ENCODE assay signal across 8 cellular contexts in genomic region chr9:111483419-111483861, GRCh38. TPM values are rescaled to one million over a fixed set of nuclear protein-coding genes. Genes with fewer than 3 reads are reported as not detected.
DNase-seq lines count a peak whose midpoint lies in the region; ATAC-seq and TF ChIP-seq lines count a peak whose summit lies in the region.

No MANE protein-coding gene starts in this region.

- no peak overlapping the region for H2AFZ ChIP-seq in SU-DHL-6 (ENCODE audit: low read depth, low read length, severe bottlenecking)

- peaks cover 0 to 4% of the 10 kb centered on the region in 2 donors for H3K4me1 ChIP-seq in breast epithelium
- H3K4me1 ChIP-seq in lower lobe of right lung = peaks cover 39% of the 10 kb centered on the region

- no peak for TF ChIP-seq POLR2A in breast epithelium (IDR thresholded peaks at IDR 0.05)

- H3K9me3 ChIP-seq in SU-DHL-6 (ENCODE audit: insufficient read depth, low read length) = no peaks in the 10 kb centered on the region
- no peaks in the 10 kb centered on the region for H3K9me3 ChIP-seq in breast epithelium
- no peaks in the 10 kb centered on the region for H3K9me3 ChIP-seq in lower lobe of right lung

- H3K36me3 ChIP-seq in SU-DHL-6 (ENCODE audit: low read length) = no peaks in the 10 kb centered on the region
- H3K36me3 ChIP-seq in breast epithelium = no peaks in the 10 kb centered on the region
- no peaks in the 10 kb centered on the region for H3K36me3 ChIP-seq in lower lobe of right lung

- H3K4me3 ChIP-seq in SU-DHL-6 (ENCODE audit: insufficient read depth, low read length, poor library complexity, severe bottlenecking) (peak overlapping the region; percentile 60), breast epithelium (peak overlapping the region; percentile 92 to 93 (median 93)), lower lobe of right lung (peak overlapping the region; percentile 90)

- H3K79me2 ChIP-seq in SU-DHL-6 (ENCODE audit: insufficient read depth, low read length) = peaks cover 35% of the 10 kb centered on the region

- intact Hi-C loops in breast epithelium (cut with DNase I; ENCODE audit: low total_unique reads) = no loop called here
- intact Hi-C loops in lower lobe of right lung (cut with DNase I) = no loop called here

- no peaks in the 10 kb centered on the region for H3K9me2 ChIP-seq in SU-DHL-6 (replicated peaks; ENCODE audit: insufficient read depth, low read length)

- no peak for TF ChIP-seq CTCF in SU-DHL-6 (IDR thresholded peaks at IDR 0.05; ENCODE audit: insufficient read depth, low read length, poor library complexity, severe bottlenecking)
- no peak for TF ChIP-seq CTCF in breast epithelium (IDR thresholded peaks at IDR 0.05)
- TF ChIP-seq CTCF in lower lobe of right lung (IDR thresholded peaks at IDR 0.05) = no peak

- DNase-seq in CD1c-positive myeloid dendritic cell (ENCODE audit: extremely low spot score) = peak; percentile 66
- no peak for DNase-seq in breast epithelium (ENCODE audit: low spot score in 2 of 2)
- DNase-seq in lower lobe of right lung = no peak
- peak; percentile 31 to 46 for DNase-seq in stimulated activated CD8-positive, alpha-beta memory T cell treated with anti-CD3 and anti-CD28 coated beads, Interleukin-2, amount 100 ng/mL, for 48 hours (ENCODE audit: low read depth in 2 of 2)
- DNase-seq in cerebellar nuclear complex (lab: John Stamatoyannopoulos, UW) = no peak

- 0 out of 2 replicates have a peak, but pooled peaks cover 8% of the 10 kb centered on the region for H3F3A ChIP-seq in SU-DHL-6 (ENCODE audit: insufficient read depth)

- H3K9ac ChIP-seq in SU-DHL-6 (ENCODE audit: low read length) = peak overlapping the region; percentile 69; the same call in 1 of the 2 replicates

- peak overlapping the region; percentile 61 for H3K4me2 ChIP-seq in SU-DHL-6 (ENCODE audit: low read depth, low read length, poor library complexity, severe bottlenecking)

- H4K20me1 ChIP-seq in SU-DHL-6 (ENCODE audit: low read depth, low read length) = no peaks in the 10 kb centered on the region

- ATAC-seq in GM19023 (IDR thresholded peaks at IDR 0.05; ENCODE audit: unreplicated experiment) = peak; percentile 42
- ATAC-seq in HG03135 (IDR thresholded peaks at IDR 0.05; ENCODE audit: unreplicated experiment) = peak; percentile 32
- peak; percentile 11 to 20 for ATAC-seq in lower lobe of right lung

- no peaks in the 10 kb centered on the region for H3K27me3 ChIP-seq in SU-DHL-6 (ENCODE audit: low read length)
- H3K27me3 ChIP-seq in breast epithelium = no peaks in the 10 kb centered on the region
- H3K27me3 ChIP-seq in lower lobe of right lung (ENCODE audit: low read depth) = no peaks in the 10 kb centered on the region

- H3K27ac ChIP-seq in SU-DHL-6 (ENCODE audit: low read depth, low read length) (peak overlapping the region; percentile 59; the same call in 1 of the 2 replicates), breast epithelium (peak overlapping the region; percentile 97 to 100), lower lobe of right lung (peak overlapping the region; percentile 98)

RNA-seq across cellular contexts. Expression of gene ECPAS, which starts 0.7 kb away (rescaled TPM):
- total RNA-seq in breast epithelium (100 to 1,000 TPM in 1 of 3 donors, 10 to 100 TPM in 2; 91.6 to 159 (median 94.1) TPM), lower lobe of right lung (97.1 TPM)

RNA-seq across cellular contexts. Expression of gene ZNF483, which starts 41.5 kb away (rescaled TPM):
- 10 to 100 TPM in 2 of 3 donors, 1 to 10 TPM in 1; 5.9 to 24.9 (median 16.4) TPM for total RNA-seq in breast epithelium
- total RNA-seq in lower lobe of right lung = 5.1 TPM

Comparison
In these comparisons a context has a peak if more than half of its experiments do, and no peak if none do; other contexts are left out.
1. DNase-seq: peak in CD1c-positive myeloid dendritic cell (single experiment) and stimulated activated CD8-positive, alpha-beta memory T cell treated with anti-CD3 and anti-CD28 coated beads, Interleukin-2, amount 100 ng/mL, for 48 hours (2 of 2); none in breast epithelium (0 of 2), lower lobe of right lung (single experiment) and cerebellar nuclear complex (0 of 2).
2. Peak in every context shown above with its lines, with median percentiles within 50 percentile points of each other: ATAC-seq, H3K27ac ChIP-seq and H3K4me3 ChIP-seq.